ENCODE assay signal across 1 cellular context in the genomic region with DNA sequence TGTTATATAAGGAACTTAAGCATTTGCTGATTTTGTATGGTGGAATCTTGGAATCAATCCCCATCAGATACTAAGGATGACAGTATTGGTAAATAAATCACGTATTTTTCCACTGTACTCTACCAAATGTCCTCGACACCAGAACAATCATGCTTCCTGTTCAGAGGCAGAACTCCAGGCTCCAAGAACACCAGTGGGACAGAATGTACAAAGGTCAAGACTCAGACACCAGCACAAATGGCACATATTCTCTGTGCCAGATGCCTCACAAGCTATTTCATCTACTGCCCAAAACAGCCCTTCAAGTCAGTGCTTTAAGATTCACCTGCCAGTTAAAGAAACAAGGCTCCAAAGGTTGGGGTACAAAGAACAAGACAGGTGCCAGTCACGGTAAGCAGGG.
TF ChIP-seq lines count a peak whose summit lies in the region.

No MANE protein-coding gene starts in this region.

TF ChIP-seq in HepG2, 621 proteins besides CTCF, POLR2A, EP300 and RAD21 (continued from another document and continues in another):
- TF ChIP-seq, protein P1, sequence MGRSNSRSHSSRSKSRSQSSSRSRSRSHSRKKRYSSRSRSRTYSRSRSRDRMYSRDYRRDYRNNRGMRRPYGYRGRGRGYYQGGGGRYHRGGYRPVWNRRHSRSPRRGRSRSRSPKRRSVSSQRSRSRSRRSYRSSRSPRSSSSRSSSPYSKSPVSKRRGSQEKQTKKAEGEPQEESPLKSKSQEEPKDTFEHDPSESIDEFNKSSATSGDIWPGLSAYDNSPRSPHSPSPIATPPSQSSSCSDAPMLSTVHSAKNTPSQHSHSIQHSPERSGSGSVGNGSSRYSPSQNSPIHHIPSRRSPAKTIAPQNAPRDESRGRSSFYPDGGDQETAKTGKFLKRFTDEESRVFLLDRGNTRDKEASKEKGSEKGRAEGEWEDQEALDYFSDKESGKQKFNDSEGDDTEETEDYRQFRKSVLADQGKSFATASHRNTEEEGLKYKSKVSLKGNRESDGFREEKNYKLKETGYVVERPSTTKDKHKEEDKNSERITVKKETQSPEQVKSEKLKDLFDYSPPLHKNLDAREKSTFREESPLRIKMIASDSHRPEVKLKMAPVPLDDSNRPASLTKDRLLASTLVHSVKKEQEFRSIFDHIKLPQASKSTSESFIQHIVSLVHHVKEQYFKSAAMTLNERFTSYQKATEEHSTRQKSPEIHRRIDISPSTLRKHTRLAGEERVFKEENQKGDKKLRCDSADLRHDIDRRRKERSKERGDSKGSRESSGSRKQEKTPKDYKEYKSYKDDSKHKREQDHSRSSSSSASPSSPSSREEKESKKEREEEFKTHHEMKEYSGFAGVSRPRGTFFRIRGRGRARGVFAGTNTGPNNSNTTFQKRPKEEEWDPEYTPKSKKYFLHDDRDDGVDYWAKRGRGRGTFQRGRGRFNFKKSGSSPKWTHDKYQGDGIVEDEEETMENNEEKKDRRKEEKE (IDR thresholded peaks at IDR 0.05), result no peak
- TF ChIP-seq ZNF883 (CRISPR knock-in tag; IDR thresholded peaks at IDR 0.05; ENCODE audit: not compliant biosample characterization), result no peak
- TF ChIP-seq, protein P2, sequence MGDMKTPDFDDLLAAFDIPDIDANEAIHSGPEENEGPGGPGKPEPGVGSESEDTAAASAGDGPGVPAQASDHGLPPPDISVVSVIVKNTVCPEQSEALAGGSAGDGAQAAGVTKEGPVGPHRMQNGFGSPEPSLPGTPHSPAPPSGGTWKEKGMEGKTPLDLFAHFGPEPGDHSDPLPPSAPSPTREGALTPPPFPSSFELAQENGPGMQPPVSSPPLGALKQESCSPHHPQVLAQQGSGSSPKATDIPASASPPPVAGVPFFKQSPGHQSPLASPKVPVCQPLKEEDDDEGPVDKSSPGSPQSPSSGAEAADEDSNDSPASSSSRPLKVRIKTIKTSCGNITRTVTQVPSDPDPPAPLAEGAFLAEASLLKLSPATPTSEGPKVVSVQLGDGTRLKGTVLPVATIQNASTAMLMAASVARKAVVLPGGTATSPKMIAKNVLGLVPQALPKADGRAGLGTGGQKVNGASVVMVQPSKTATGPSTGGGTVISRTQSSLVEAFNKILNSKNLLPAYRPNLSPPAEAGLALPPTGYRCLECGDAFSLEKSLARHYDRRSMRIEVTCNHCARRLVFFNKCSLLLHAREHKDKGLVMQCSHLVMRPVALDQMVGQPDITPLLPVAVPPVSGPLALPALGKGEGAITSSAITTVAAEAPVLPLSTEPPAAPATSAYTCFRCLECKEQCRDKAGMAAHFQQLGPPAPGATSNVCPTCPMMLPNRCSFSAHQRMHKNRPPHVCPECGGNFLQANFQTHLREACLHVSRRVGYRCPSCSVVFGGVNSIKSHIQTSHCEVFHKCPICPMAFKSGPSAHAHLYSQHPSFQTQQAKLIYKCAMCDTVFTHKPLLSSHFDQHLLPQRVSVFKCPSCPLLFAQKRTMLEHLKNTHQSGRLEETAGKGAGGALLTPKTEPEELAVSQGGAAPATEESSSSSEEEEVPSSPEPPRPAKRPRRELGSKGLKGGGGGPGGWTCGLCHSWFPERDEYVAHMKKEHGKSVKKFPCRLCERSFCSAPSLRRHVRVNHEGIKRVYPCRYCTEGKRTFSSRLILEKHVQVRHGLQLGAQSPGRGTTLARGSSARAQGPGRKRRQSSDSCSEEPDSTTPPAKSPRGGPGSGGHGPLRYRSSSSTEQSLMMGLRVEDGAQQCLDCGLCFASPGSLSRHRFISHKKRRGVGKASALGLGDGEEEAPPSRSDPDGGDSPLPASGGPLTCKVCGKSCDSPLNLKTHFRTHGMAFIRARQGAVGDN (CRISPR knock-in tag; IDR thresholded peaks at IDR 0.05), result no peak
- TF ChIP-seq TARDBP (CRISPR knock-in tag; IDR thresholded peaks at IDR 0.05), result no peak; the same call in 1 of the 2 replicates
- no peak for TF ChIP-seq PCBP2 (optimal IDR thresholded peaks at IDR 0.05; ENCODE audit: low read depth, low read length, poor library complexity, severe bottlenecking)
- no peak for TF ChIP-seq ISX (CRISPR knock-in tag; conservative IDR thresholded peaks at IDR 0.05)
- no peak for TF ChIP-seq NFKB2 (CRISPR knock-in tag; IDR thresholded peaks at IDR 0.05; ENCODE audit: borderline replicate concordance)
- TF ChIP-seq ZNF468 (CRISPR knock-in tag; IDR thresholded peaks at IDR 0.05), result no peak
- no peak for TF ChIP-seq HNRNPUL1 (IDR thresholded peaks at IDR 0.05; ENCODE audit: low read depth, low read length)
- no peak for TF ChIP-seq MXI1 (IDR thresholded peaks at IDR 0.05; ENCODE audit: borderline replicate concordance, low read depth, low read length)
- no peak; the same call in 1 of the 2 replicates for TF ChIP-seq ZSCAN30 (CRISPR knock-in tag; IDR thresholded peaks at IDR 0.05)
- TF ChIP-seq, protein P3, sequence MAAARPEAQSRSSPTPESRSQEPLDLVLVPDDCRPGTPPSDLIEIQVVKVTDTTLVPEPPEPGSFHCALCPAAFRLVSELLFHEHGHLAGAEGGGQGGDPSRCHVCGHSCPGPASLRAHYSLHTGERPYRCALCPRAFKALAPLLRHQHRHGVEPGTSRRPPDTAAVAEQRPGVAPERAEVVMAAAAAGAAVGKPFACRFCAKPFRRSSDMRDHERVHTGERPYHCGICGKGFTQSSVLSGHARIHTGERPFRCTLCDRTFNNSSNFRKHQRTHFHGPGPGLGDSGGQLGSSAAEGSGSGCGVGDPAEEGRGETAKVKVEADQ (CRISPR knock-in tag; IDR thresholded peaks at IDR 0.05; ENCODE audit: borderline replicate concordance), result no peak
- no peak for TF ChIP-seq HIVEP1 (CRISPR knock-in tag; IDR thresholded peaks at IDR 0.05)
- TF ChIP-seq, protein P4, sequence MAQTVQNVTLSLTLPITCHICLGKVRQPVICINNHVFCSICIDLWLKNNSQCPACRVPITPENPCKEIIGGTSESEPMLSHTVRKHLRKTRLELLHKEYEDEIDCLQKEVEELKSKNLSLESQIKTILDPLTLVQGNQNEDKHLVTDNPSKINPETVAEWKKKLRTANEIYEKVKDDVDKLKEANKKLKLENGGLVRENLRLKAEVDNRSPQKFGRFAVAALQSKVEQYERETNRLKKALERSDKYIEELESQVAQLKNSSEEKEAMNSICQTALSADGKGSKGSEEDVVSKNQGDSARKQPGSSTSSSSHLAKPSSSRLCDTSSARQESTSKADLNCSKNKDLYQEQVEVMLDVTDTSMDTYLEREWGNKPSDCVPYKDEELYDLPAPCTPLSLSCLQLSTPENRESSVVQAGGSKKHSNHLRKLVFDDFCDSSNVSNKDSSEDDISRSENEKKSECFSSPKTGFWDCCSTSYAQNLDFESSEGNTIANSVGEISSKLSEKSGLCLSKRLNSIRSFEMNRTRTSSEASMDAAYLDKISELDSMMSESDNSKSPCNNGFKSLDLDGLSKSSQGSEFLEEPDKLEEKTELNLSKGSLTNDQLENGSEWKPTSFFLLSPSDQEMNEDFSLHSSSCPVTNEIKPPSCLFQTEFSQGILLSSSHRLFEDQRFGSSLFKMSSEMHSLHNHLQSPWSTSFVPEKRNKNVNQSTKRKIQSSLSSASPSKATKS (CRISPR knock-in tag; IDR thresholded peaks at IDR 0.05), result 0 out of 2 replicates have a peak, but pooled peaks have one; percentile 4
- TF ChIP-seq, protein P5, sequence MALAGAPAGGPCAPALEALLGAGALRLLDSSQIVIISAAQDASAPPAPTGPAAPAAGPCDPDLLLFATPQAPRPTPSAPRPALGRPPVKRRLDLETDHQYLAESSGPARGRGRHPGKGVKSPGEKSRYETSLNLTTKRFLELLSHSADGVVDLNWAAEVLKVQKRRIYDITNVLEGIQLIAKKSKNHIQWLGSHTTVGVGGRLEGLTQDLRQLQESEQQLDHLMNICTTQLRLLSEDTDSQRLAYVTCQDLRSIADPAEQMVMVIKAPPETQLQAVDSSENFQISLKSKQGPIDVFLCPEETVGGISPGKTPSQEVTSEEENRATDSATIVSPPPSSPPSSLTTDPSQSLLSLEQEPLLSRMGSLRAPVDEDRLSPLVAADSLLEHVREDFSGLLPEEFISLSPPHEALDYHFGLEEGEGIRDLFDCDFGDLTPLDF (CRISPR knock-in tag; IDR thresholded peaks at IDR 0.05), result no peak
- TF ChIP-seq RBM22 (optimal IDR thresholded peaks at IDR 0.05; ENCODE audit: low read length), result no peak
- no peak for TF ChIP-seq SOX13 (IDR thresholded peaks at IDR 0.05)
- TF ChIP-seq SOX13 (CRISPR knock-in tag; conservative IDR thresholded peaks at IDR 0.05 in 1 of 2, IDR thresholded peaks at IDR 0.05 in 1 of 2), result no peak
- TF ChIP-seq, protein P6, sequence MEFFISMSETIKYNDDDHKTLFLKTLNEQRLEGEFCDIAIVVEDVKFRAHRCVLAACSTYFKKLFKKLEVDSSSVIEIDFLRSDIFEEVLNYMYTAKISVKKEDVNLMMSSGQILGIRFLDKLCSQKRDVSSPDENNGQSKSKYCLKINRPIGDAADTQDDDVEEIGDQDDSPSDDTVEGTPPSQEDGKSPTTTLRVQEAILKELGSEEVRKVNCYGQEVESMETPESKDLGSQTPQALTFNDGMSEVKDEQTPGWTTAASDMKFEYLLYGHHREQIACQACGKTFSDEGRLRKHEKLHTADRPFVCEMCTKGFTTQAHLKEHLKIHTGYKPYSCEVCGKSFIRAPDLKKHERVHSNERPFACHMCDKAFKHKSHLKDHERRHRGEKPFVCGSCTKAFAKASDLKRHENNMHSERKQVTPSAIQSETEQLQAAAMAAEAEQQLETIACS (CRISPR knock-in tag; IDR thresholded peaks at IDR 0.05), result no peak
- TF ChIP-seq FOXA3 (CRISPR knock-in tag; IDR thresholded peaks at IDR 0.05), result 0 out of 2 replicates have a peak, but pooled peaks have one; percentile 7
- no peak for TF ChIP-seq ZNF256 (CRISPR knock-in tag; conservative IDR thresholded peaks at IDR 0.05)
- 0 out of 2 replicates have a peak, but pooled peaks have one; percentile 7 for TF ChIP-seq TSC22D2 (CRISPR knock-in tag; IDR thresholded peaks at IDR 0.05; ENCODE audit: borderline replicate concordance)
- no peak for TF ChIP-seq NKX3-1 (CRISPR knock-in tag; IDR thresholded peaks at IDR 0.05)
- 0 out of 2 replicates have a peak, but pooled peaks have one; percentile 32 for TF ChIP-seq SETDB1 (CRISPR knock-in tag; IDR thresholded peaks at IDR 0.05; ENCODE audit: borderline replicate concordance)
- TF ChIP-seq ZSCAN20 (CRISPR knock-in tag; IDR thresholded peaks at IDR 0.05; ENCODE audit: borderline replicate concordance), result no peak
- no peak for TF ChIP-seq PHF5A (CRISPR knock-in tag; IDR thresholded peaks at IDR 0.05; ENCODE audit: low read depth, unreplicated experiment)
- no peak for TF ChIP-seq ZMYM3 (CRISPR knock-in tag; IDR thresholded peaks at IDR 0.05)
- TF ChIP-seq RBAK (CRISPR knock-in tag; IDR thresholded peaks at IDR 0.05), result no peak
- TF ChIP-seq ZSCAN9 (CRISPR knock-in tag; IDR thresholded peaks at IDR 0.05; ENCODE audit: borderline replicate concordance), result no peak
- TF ChIP-seq, protein P7, sequence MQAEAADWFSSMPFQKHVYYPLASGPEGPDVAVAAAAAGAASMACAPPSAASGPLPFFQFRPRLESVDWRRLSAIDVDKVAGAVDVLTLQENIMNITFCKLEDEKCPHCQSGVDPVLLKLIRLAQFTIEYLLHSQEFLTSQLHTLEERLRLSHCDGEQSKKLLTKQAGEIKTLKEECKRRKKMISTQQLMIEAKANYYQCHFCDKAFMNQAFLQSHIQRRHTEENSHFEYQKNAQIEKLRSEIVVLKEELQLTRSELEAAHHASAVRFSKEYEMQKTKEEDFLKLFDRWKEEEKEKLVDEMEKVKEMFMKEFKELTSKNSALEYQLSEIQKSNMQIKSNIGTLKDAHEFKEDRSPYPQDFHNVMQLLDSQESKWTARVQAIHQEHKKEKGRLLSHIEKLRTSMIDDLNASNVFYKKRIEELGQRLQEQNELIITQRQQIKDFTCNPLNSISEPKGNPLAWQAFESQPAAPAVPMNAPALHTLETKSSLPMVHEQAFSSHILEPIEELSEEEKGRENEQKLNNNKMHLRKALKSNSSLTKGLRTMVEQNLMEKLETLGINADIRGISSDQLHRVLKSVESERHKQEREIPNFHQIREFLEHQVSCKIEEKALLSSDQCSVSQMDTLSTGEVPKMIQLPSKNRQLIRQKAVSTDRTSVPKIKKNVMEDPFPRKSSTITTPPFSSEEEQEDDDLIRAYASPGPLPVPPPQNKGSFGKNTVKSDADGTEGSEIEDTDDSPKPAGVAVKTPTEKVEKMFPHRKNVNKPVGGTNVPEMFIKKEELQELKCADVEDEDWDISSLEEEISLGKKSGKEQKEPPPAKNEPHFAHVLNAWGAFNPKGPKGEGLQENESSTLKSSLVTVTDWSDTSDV (CRISPR knock-in tag; IDR thresholded peaks at IDR 0.05), result no peak
- TF ChIP-seq, protein P8, sequence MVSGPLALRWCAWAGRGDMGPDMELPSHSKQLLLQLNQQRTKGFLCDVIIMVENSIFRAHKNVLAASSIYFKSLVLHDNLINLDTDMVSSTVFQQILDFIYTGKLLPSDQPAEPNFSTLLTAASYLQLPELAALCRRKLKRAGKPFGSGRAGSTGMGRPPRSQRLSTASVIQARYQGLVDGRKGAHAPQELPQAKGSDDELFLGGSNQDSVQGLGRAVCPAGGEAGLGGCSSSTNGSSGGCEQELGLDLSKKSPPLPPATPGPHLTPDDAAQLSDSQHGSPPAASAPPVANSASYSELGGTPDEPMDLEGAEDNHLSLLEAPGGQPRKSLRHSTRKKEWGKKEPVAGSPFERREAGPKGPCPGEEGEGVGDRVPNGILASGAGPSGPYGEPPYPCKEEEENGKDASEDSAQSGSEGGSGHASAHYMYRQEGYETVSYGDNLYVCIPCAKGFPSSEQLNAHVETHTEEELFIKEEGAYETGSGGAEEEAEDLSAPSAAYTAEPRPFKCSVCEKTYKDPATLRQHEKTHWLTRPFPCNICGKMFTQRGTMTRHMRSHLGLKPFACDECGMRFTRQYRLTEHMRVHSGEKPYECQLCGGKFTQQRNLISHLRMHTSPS (CRISPR knock-in tag; IDR thresholded peaks at IDR 0.05; ENCODE audit: low read depth), result no peak
- 0 out of 2 replicates have a peak, but pooled peaks have one; percentile 8 for TF ChIP-seq ZNF777 (CRISPR knock-in tag; IDR thresholded peaks at IDR 0.05)
- TF ChIP-seq SIN3B (IDR thresholded peaks at IDR 0.05; ENCODE audit: low read length), result no peak
- no peak for TF ChIP-seq RCOR2 (CRISPR knock-in tag; IDR thresholded peaks at IDR 0.05)
- no peak for TF ChIP-seq MED1 (CRISPR knock-in tag; IDR thresholded peaks at IDR 0.05)
- no peak for TF ChIP-seq GABPA (IDR thresholded peaks at IDR 0.05; ENCODE audit: low read depth, low read length)
- no peak; the same call in 1 of the 2 replicates for TF ChIP-seq GABPA (CRISPR knock-in tag; IDR thresholded peaks at IDR 0.05; ENCODE audit: low read depth)
- TF ChIP-seq, protein P9, sequence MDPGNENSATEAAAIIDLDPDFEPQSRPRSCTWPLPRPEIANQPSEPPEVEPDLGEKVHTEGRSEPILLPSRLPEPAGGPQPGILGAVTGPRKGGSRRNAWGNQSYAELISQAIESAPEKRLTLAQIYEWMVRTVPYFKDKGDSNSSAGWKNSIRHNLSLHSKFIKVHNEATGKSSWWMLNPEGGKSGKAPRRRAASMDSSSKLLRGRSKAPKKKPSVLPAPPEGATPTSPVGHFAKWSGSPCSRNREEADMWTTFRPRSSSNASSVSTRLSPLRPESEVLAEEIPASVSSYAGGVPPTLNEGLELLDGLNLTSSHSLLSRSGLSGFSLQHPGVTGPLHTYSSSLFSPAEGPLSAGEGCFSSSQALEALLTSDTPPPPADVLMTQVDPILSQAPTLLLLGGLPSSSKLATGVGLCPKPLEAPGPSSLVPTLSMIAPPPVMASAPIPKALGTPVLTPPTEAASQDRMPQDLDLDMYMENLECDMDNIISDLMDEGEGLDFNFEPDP (CRISPR knock-in tag; conservative IDR thresholded peaks at IDR 0.05), result no peak
- TF ChIP-seq, protein P10, sequence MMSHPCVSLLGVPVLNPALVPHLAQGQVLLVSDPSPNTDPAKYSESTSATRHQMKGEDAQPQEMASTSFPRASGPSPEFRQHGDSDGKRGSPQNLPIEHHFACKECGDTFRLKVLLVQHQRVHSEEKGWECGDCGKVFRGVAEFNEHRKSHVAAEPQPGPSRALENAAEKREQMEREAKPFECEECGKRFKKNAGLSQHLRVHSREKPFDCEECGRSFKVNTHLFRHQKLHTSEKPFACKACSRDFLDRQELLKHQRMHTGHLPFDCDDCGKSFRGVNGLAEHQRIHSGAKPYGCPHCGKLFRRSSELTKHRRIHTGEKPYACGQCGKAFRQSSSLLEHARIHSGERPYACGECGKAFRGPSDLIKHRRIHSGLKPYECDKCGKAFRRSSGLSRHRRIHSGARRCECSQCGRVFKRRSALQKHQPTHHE (CRISPR knock-in tag; IDR thresholded peaks at IDR 0.05; ENCODE audit: borderline replicate concordance), result no peak
- TF ChIP-seq TCF7L2 (IDR thresholded peaks at IDR 0.05; ENCODE audit: low read depth, low read length), result no peak
